ENCODE assay signal across 17 cellular contexts in genomic region chr3:169627789-169628188, GRCh38. TPM values are rescaled to one million over a fixed set of nuclear protein-coding genes. Genes with fewer than 3 reads are reported as not detected.
"Had no signal": no experiment of that assay in that cellular context is flagged by ENCODE, and none has a peak within 500 bp of the region (broad histone marks: within the 10 kb centered on the region; RNA-seq: fewer than 3 reads in every experiment).

No MANE protein-coding gene starts in this region.

- H3K36me3 Mint-ChIP-seq: activated naive CD4-positive, alpha-beta T cell treated with anti-CD3 and anti-CD28 coated beads, Interleukin-2, amount 50 U/mL, for 72 hours; brain had no signal

- DNase-seq: activated CD4-positive, alpha-beta T cell treated with anti-CD3 and anti-CD28 coated beads, Interleukin-2, amount 50 U/mL, for 1 hour; activated effector memory CD4-positive, alpha-beta T cell treated with Interleukin-2 at 50 U/mL for 16 hours; activated T-cell treated with anti-CD3 and anti-CD28 coated beads, Interleukin-2, amount 50 U/mL, for 1 hour; amniotic stem cell; effector memory CD8-positive, alpha-beta T cell; erythroblast; hypothalamus; mesendoderm; nephron progenitor cell; stimulated activated CD4-positive, alpha-beta T cell treated with anti-CD3 and anti-CD28 coated beads, Interleukin-12 subunit alpha, Interleukin-12 subunit beta, amount 100 ng/mL, for 4 hours; stimulated activated CD4-positive, alpha-beta T cell treated with anti-CD3 and anti-CD28 coated beads, Interleukin-2, amount 100 ng/mL, for 48 hours; T-helper 2 cell had no signal

- H3K4me1 ChIP-seq: testis had no signal

- H3K4me3 ChIP-seq: testis had no signal

- H3K27me3 ChIP-seq: testis had no signal

- H3K9me3 Mint-ChIP-seq: activated naive CD4-positive, alpha-beta T cell treated with anti-CD3 and anti-CD28 coated beads, Interleukin-2, amount 50 U/mL, for 72 hours; brain; dendritic cell treated with granulocyte-macrophage colony-stimulating factor and Interleukin-4, amounts not matched to agents 40 ng/mL and 50 ng/mL, for 4 days; effector memory CD8-positive, alpha-beta T cell; nephron progenitor cell; stimulated activated naive CD8-positive, alpha-beta T cell treated with anti-CD3 and anti-CD28 coated beads, Interleukin-15, Interleukin-2, amounts not matched to agents 100 ng/mL and 50 ng/mL, for 24 hours had no signal

- H3K27ac Mint-ChIP-seq: activated naive CD4-positive, alpha-beta T cell treated with anti-CD3 and anti-CD28 coated beads, Interleukin-2, amount 50 U/mL, for 72 hours; dendritic cell treated with granulocyte-macrophage colony-stimulating factor and Interleukin-4, amounts not matched to agents 40 ng/mL and 50 ng/mL, for 4 days; effector memory CD8-positive, alpha-beta T cell; nephron progenitor cell; stimulated activated naive CD8-positive, alpha-beta T cell treated with anti-CD3 and anti-CD28 coated beads, Interleukin-15, Interleukin-2, amounts not matched to agents 100 ng/mL and 50 ng/mL, for 24 hours had no signal

- H3K27ac ChIP-seq: testis had no signal

- H3K9me3 ChIP-seq: testis had no signal

- ATAC-seq: effector memory CD8-positive, alpha-beta T cell had no signal

- H3K4me3 Mint-ChIP-seq: brain; dendritic cell treated with granulocyte-macrophage colony-stimulating factor and Interleukin-4, amounts not matched to agents 40 ng/mL and 50 ng/mL, for 4 days; effector memory CD8-positive, alpha-beta T cell; nephron progenitor cell; stimulated activated naive CD8-positive, alpha-beta T cell treated with anti-CD3 and anti-CD28 coated beads, Interleukin-15, Interleukin-2, amounts not matched to agents 100 ng/mL and 50 ng/mL, for 24 hours had no signal

RNA-seq across cellular contexts. Expression of gene MECOM, which starts 35.7 kb away (rescaled TPM):
- total RNA-seq: activated naive CD4-positive, alpha-beta T cell treated with anti-CD3 and anti-CD28 coated beads, Interleukin-2, amount 50 U/mL, for 72 hours had no signal
